8 cellular contexts compared by ENCODE assay signal in the genomic region with DNA sequence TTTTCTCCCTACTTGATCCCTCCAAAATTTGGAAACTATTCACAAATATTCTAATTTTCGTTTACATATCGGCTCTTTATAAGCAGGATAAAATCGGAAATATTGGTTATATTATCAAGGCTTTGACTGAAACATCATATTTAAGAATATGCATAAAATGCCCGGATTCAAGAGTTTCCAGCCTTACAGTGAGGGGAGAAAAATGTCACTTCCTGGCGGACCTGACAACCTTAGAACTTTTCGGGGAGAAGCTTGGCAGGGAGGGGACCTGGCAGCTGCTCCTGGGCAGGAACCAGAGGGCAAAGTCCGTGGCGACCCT. TPM values are rescaled to one million over a fixed set of nuclear protein-coding genes. Genes with fewer than 3 reads are reported as not detected.
A peak's percentile ranks its signal among the peaks of the same experiment; 100 is the strongest.
DNase-seq lines count a peak whose midpoint lies in the region; ATAC-seq, FAIRE-seq and TF ChIP-seq lines count a peak whose summit lies in the region.

No MANE protein-coding gene starts in this region.

- BruUV-seq in Calu3 (replicated peaks; lab: Mats Ljungman, UMichigan): TSS peak; percentile 61
- BruUV-seq in K562 (replicated peaks; lab: Mats Ljungman, UMichigan): TSS peak; percentile 85

- H3K4me1 ChIP-seq in K562 (replicated peaks in 1 of 2; ENCODE audit: control insufficient read depth in 2 of 2, insufficient read depth in 2 of 2, low read length in 2 of 2) (peaks cover 0 to 10% of the 10 kb centered on the region in 2 experiments; a peak in 2 of 5 replicates), mucosa of descending colon (ENCODE audit: low read depth) (no peaks in the 10 kb centered on the region)

- POLR2A ChIA-PET in K562 (lab: Yijun Ruan, JAX) (interaction anchor here (0.6 kb wide), 1 partner anchor 970 kb away, joined by 3 read pairs; no protein-coding TSS in a partner anchor), GM10248 (lab: Yijun Ruan, JAX) (no interaction called here)

- H3K9me3 ChIP-seq in K562 (replicated peaks; ENCODE audit: control insufficient read depth, insufficient read depth, low read depth, low read length): no peaks in the 10 kb centered on the region
- H3K9me3 ChIP-seq in mucosa of descending colon: no peaks in the 10 kb centered on the region

- H3K27ac ChIP-seq in K562 (ENCODE audit: extremely low read depth, low read depth, low read length): peak overlapping the region; percentile 48; the same call in 1 of the 3 replicates

- TF ChIP-seq POLR2A in K562 (conservative IDR thresholded peaks at IDR 0.05): no peak

- H3K27me3 Mint-ChIP-seq in Calu3 (ENCODE audit: unreplicated experiment): no peaks in the 10 kb centered on the region

- H3K4me3 Mint-ChIP-seq in Calu3 (ENCODE audit: low read depth, unreplicated experiment): peak overlapping the region; percentile 70

- peak overlapping the region; percentile 97 for H2AFZ ChIP-seq in K562 (ENCODE audit: low read depth, low read length)

- WGBS in K562 (ENCODE audit: insufficient coverage, low coverage, missing lambda C conversion rate): 2% methylated on average over 8 of the region's 8 CpGs

- no peaks in the 10 kb centered on the region for H3K36me3 ChIP-seq in K562 (ENCODE audit: control insufficient read depth, insufficient read depth, low read length)
- no peaks in the 10 kb centered on the region for H3K36me3 ChIP-seq in mucosa of descending colon (ENCODE audit: low read depth)

- intact Hi-C loops in Calu3 (cut with micrococcal nuclease; ENCODE audit: unreplicated experiment) (loop anchor here (5.0 kb wide), 4 partner anchors 64 to 551 kb away; no protein-coding TSS in a partner anchor), K562 (cut with micrococcal nuclease) (loop anchor here (1.0 to 5.0 kb wide), 3 partner anchors 50 to 179 kb away; no protein-coding TSS in a partner anchor), mucosa of descending colon (cut with DNase I, micrococcal nuclease) (no loop called here)

- TF ChIP-seq EP300 in K562 (IDR thresholded peaks at IDR 0.05; ENCODE audit: low read length): no peak

- H3K4me3 ChIP-seq in K562 (peak overlapping the region; percentile 63), mucosa of descending colon (peak overlapping the region; percentile 17)

- H3K9me1 ChIP-seq in K562 (ENCODE audit: control insufficient read depth, insufficient read depth, low read length): no peaks in the 10 kb centered on the region

- peak; percentile 29 for ATAC-seq in HG03342 (IDR thresholded peaks at IDR 0.05; ENCODE audit: unreplicated experiment)
- no peak for ATAC-seq in K562
- no peak for ATAC-seq in mucosa of descending colon
- no peak for ATAC-seq in GM21786 (IDR thresholded peaks at IDR 0.05; ENCODE audit: unreplicated experiment)

- H3K4me2 ChIP-seq in K562 (ENCODE audit: insufficient read depth, low read length): peak overlapping the region; percentile 85

- no peak for TF ChIP-seq RAD21 in K562 (CRISPR knock-in tag; conservative IDR thresholded peaks at IDR 0.05 in 1 of 2, IDR thresholded peaks at IDR 0.05 in 1 of 2)

- CTCF ChIA-PET in Calu3 (lab: Charles Lee) (interaction anchor here (0.7 to 0.8 kb wide), 2 partner anchors 180 to 279 kb away, joined by 3 read pairs; no protein-coding TSS in a partner anchor), K562 (lab: Yijun Ruan, JAX; ENCODE audit: low intra/inter-chr PET ratio) (interaction anchor here (0.7 to 2.3 kb wide), 3 partner anchors 12 to 180 kb away, joined by 4 to 14 read pairs (median 8); no protein-coding TSS in a partner anchor), GM10248 (lab: Yijun Ruan, JAX) (interaction anchor here (0.6 to 6.1 kb wide), 12 partner anchors 8 to 248 kb away, joined by 3 to 61 read pairs (median 6); no protein-coding TSS in a partner anchor)

- peaks cover 16% of the 10 kb centered on the region for H3K4me1 Mint-ChIP-seq in Calu3 (ENCODE audit: low read depth, unreplicated experiment)

- H3K36me3 Mint-ChIP-seq in Calu3 (ENCODE audit: insufficient read depth, unreplicated experiment): peaks cover 6% of the 10 kb centered on the region

- in situ Hi-C loops in K562 (cut with MboI): no loop called here

- H4K20me1 ChIP-seq in K562 (replicated peaks; ENCODE audit: control insufficient read depth, insufficient read depth, low read length): no peaks in the 10 kb centered on the region

- DNase-seq in Calu3: no peak
- DNase-seq in K562 (ENCODE audit: extremely low read depth in 1 of 4, low spot score in 3 of 4): no peak
- no peak for DNase-seq in mucosa of descending colon
- DNase-seq in NCI-H1092 treated with DMSO at 0.1 percent for 48 hours (lab: John Stamatoyannopoulos, UW): no peak
- DNase-seq in GM10248 (ENCODE audit: extremely low spot score): no peak
- no peak for DNase-seq in NCI-H1417 (lab: John Stamatoyannopoulos, UW)

- no peaks in the 10 kb centered on the region for H3K79me2 ChIP-seq in K562 (ENCODE audit: control insufficient read depth, insufficient read depth, low read length)

- H3K27me3 ChIP-seq in K562 (ENCODE audit: control insufficient read depth in 2 of 2, insufficient read depth in 2 of 2, low read length in 2 of 2): no peaks in the 10 kb centered on the region; a peak in 2 of 5 replicates

- TF ChIP-seq CTCF in Calu3 (IDR thresholded peaks at IDR 0.05; ENCODE audit: unreplicated experiment): no peak
- TF ChIP-seq CTCF in K562 (IDR thresholded peaks at IDR 0.05 in 2 of 3, conservative IDR thresholded peaks at IDR 0.05 in 1 of 3; ENCODE audit: insufficient read depth in 2 of 3, low read depth in 1 of 3, low read length in 3 of 3): no peak
- TF ChIP-seq CTCF in mucosa of descending colon (IDR thresholded peaks at IDR 0.05): no peak
- no peak for TF ChIP-seq CTCF in GM10248 (IDR thresholded peaks at IDR 0.05; ENCODE audit: control extremely low read depth, extremely low read depth, low read depth, missing control alignments)

- peak overlapping the region; percentile 81 to 97; a peak in 3 of 4 replicates for H3K9ac ChIP-seq in K562 (ENCODE audit: insufficient read depth in 1 of 2, low read depth in 2 of 2, low read length in 2 of 2)

- H3K27ac Mint-ChIP-seq in Calu3 (ENCODE audit: unreplicated experiment): no peak overlapping the region

- H3K9me3 Mint-ChIP-seq in Calu3 (ENCODE audit: low read depth, unreplicated experiment): no peaks in the 10 kb centered on the region

- no peak for FAIRE-seq in K562 (lab: Jason Lieb, UNC)

TF ChIP-seq in K562, 482 proteins besides CTCF, POLR2A, EP300 and RAD21 (continues in another document):
- TF ChIP-seq SMAD2 (IDR thresholded peaks at IDR 0.05; ENCODE audit: low read depth, low read length): no peak
- no peak for TF ChIP-seq ZNF239 (CRISPR knock-in tag; IDR thresholded peaks at IDR 0.05)
- TF ChIP-seq FOXA1 (IDR thresholded peaks at IDR 0.05; ENCODE audit: borderline replicate concordance): no peak
- TF ChIP-seq TEAD1 (CRISPR knock-in tag; IDR thresholded peaks at IDR 0.05): no peak
- no peak for TF ChIP-seq ZNF143 (CRISPR knock-in tag; IDR thresholded peaks at IDR 0.05)
- 0 out of 4 replicates have a peak, but pooled peaks of 1 of the 2 experiments have one; percentile 18 for TF ChIP-seq FOXK2 (conservative IDR thresholded peaks at IDR 0.05 in 1 of 2, IDR thresholded peaks at IDR 0.05 in 1 of 2; ENCODE audit: low read depth in 2 of 2)
- 0 out of 2 replicates have a peak, but pooled peaks have one; percentile 45 for TF ChIP-seq TCFL5 (CRISPR knock-in tag; conservative IDR thresholded peaks at IDR 0.05)
- no peak for TF ChIP-seq WHSC1 (IDR thresholded peaks at IDR 0.05; ENCODE audit: low read length)
- TF ChIP-seq HNRNPUL1 (IDR thresholded peaks at IDR 0.05; ENCODE audit: low read length): no peak
- no peak for TF ChIP-seq FOS (IDR thresholded peaks at IDR 0.05; ENCODE audit: extremely low read depth, insufficient read length)
- TF ChIP-seq, protein P1, sequence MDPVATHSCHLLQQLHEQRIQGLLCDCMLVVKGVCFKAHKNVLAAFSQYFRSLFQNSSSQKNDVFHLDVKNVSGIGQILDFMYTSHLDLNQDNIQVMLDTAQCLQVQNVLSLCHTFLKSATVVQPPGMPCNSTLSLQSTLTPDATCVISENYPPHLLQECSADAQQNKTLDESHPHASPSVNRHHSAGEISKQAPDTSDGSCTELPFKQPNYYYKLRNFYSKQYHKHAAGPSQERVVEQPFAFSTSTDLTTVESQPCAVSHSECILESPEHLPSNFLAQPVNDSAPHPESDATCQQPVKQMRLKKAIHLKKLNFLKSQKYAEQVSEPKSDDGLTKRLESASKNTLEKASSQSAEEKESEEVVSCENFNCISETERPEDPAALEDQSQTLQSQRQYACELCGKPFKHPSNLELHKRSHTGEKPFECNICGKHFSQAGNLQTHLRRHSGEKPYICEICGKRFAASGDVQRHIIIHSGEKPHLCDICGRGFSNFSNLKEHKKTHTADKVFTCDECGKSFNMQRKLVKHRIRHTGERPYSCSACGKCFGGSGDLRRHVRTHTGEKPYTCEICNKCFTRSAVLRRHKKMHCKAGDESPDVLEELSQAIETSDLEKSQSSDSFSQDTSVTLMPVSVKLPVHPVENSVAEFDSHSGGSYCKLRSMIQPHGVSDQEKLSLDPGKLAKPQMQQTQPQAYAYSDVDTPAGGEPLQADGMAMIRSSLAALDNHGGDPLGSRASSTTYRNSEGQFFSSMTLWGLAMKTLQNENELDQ (CRISPR knock-in tag; IDR thresholded peaks at IDR 0.05; ENCODE audit: borderline replicate concordance): no peak
- TF ChIP-seq RBM34 (IDR thresholded peaks at IDR 0.05; ENCODE audit: borderline replicate concordance, insufficient read depth, low read length): no peak
- no peak for TF ChIP-seq HDAC8 (tag; IDR thresholded peaks at IDR 0.05)
- TF ChIP-seq DNMT1 (IDR thresholded peaks at IDR 0.05): no peak
- no peak for TF ChIP-seq ARID2 (IDR thresholded peaks at IDR 0.05)
- TF ChIP-seq GTF2E2 (tag; IDR thresholded peaks at IDR 0.05): no peak

RNA-seq across cellular contexts. Expression of gene ACSM6, which starts 10.9 kb away (rescaled TPM):
- total RNA-seq in Calu3 (2022): not detected in 2 replicates
- total RNA-seq in K562 (2011; cell fraction: chromatin; rRNA removed; ENCODE audit: low replicate concordance): not detected in 2 replicates
- not detected in 2 replicates for total RNA-seq in K562 (2011; cell fraction: nucleolus; rRNA removed)
- total RNA-seq in K562 (2011; cell fraction: nucleoplasm; rRNA removed): not detected in 2 replicates
- total RNA-seq in K562 (2014; rRNA removed): not detected in 2 replicates
- total RNA-seq in K562 (2014; rRNA removed; fragmentation: Illumina TruSeq; extraction: Trizol): not detected in 2 replicates
- total RNA-seq in K562 (2015; rRNA removed; fragmentation: Illumina TruSeq; extraction: Trizol): not detected in 2 replicates
- total RNA-seq in K562 (2021): not detected in 2 replicates
- polyA plus RNA-seq in K562 (2011; rRNA removed): not detected in 2 replicates
- not detected in 2 replicates for polyA plus RNA-seq in K562 (2011; cell fraction: cytosol; rRNA removed)
- not detected in 2 replicates for polyA plus RNA-seq in K562 (2011; cell fraction: nucleus; rRNA removed)
- polyA plus RNA-seq in K562 (2012): not detected in 2 replicates
- not detected in 2 replicates for polyA plus RNA-seq in K562 (2014; fragmentation: Illumina TruSeq; extraction: Trizol)
- not detected for polyA plus RNA-seq in K562 (2014; fragmentation: Nextera tagmentation; extraction: Ambion mirVana)
- not detected in 2 replicates for polyA plus RNA-seq in K562 (2014; rRNA removed)
- not detected in 2 replicates for polyA minus RNA-seq in K562 (2011; rRNA and poly(A)+ RNA removed)
- polyA minus RNA-seq in K562 (2011; cell fraction: cytosol; rRNA and poly(A)+ RNA removed): not detected in 2 replicates
- not detected in 2 replicates for polyA minus RNA-seq in K562 (2011; cell fraction: nucleus; rRNA and poly(A)+ RNA removed)
- not detected for total RNA-seq in mucosa of descending colon

Comparison
In these comparisons a context has a peak if more than half of its experiments do, and no peak if none do; other contexts are left out.
1. intact Hi-C loops: an anchor here in Calu3 (5.0 kb wide) and K562 (1.0 to 5.0 kb wide); none called in mucosa of descending colon.